Comparison of ENCODE assay signal across 9 cellular contexts in the genomic region with DNA sequence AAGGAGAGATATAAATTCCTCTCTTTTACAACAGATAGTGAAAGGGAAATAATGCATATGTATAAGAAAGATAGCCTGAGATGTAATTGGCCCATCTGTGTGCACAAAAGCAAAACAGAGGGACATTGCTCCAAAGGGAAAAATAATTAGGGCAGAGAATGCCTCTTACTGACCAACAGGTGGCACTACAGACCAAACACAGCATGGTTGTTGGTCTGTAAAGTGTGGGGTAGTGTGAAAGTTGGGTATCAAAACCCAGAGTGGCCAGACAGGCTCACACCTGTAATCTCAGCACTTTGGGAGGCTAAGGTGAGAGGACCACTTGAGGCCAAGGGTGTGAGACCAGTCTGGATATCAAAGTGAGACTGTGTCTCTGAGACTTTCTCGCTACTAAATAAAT. TPM values are rescaled to one million over a fixed set of nuclear protein-coding genes. Genes with fewer than 3 reads are reported as not detected.
A peak's percentile ranks its signal among the peaks of the same experiment; 100 is the strongest.
DNase-seq lines count a peak whose midpoint lies in the region; ATAC-seq, FAIRE-seq and TF ChIP-seq lines count a peak whose summit lies in the region.
"Had no signal": no experiment of that assay in that cellular context is flagged by ENCODE, and none has a peak within 500 bp of the region (broad histone marks: within the 10 kb centered on the region; RNA-seq: fewer than 3 reads in every experiment).

No MANE protein-coding gene starts in this region.

- no peak for DNase-seq in CD14-positive monocyte (ENCODE audit: low spot score)
- no peak for DNase-seq in GM18507 (ENCODE audit: extremely low spot score, insufficient read length, low read depth)
- no peak for DNase-seq in kidney epithelial cell (ENCODE audit: low read depth)
- no peak for DNase-seq in NCI-H345 treated with DMSO at 0.1 percent for 48 hours (lab: John Stamatoyannopoulos, UW; ENCODE audit: unreplicated experiment)
- DNase-seq in hypothalamus (lab: John Stamatoyannopoulos, UW): no peak
- DNase-seq in activated effector memory CD4-positive, alpha-beta T cell treated with Interleukin-2 at 50 U/mL for 16 hours: no peak

- no peaks in the 10 kb centered on the region for H3K36me3 ChIP-seq in kidney epithelial cell (ENCODE audit: control insufficient read depth, insufficient read depth, low read length)

- no peaks in the 10 kb centered on the region for H3K27me3 ChIP-seq in kidney epithelial cell (ENCODE audit: control insufficient read depth, insufficient read depth, low read length)

- no peak for ATAC-seq in GM18517 (IDR thresholded peaks at IDR 0.05; ENCODE audit: unreplicated experiment)
- ATAC-seq: activated CD4-positive, CD25-positive, alpha-beta regulatory T cell treated with anti-CD3 and anti-CD28 coated beads, Interleukin-2, amount 50 U/mL, for 24 hours had no signal

- peak; percentile 26 for FAIRE-seq in GM18507 (lab: Jason Lieb, UNC)

- peak overlapping the region in 1 of 7 donors; percentile 7 for H3K27ac Mint-ChIP-seq in CD14-positive monocyte
- peak overlapping the region; percentile 53 for H3K27ac Mint-ChIP-seq in T-helper 1 cell treated with Interleukin-12 subunit alpha and Interleukin-12 subunit beta and Interleukin-4 antibody, amounts not matched to agents 30 μg/mL and 1 μg/mL, for 36 hours

- H3K4me3 Mint-ChIP-seq in CD14-positive monocyte: no peak overlapping the region
- no peak overlapping the region for H3K4me3 Mint-ChIP-seq in T-helper 1 cell treated with Interleukin-12 subunit alpha and Interleukin-12 subunit beta and Interleukin-4 antibody, amounts not matched to agents 30 μg/mL and 1 μg/mL, for 36 hours

- H3K4me1 Mint-ChIP-seq in CD14-positive monocyte: peaks cover 33% of the 10 kb centered on the region
- peaks cover 52% of the 10 kb centered on the region for H3K4me1 Mint-ChIP-seq in T-helper 1 cell treated with Interleukin-12 subunit alpha and Interleukin-12 subunit beta and Interleukin-4 antibody, amounts not matched to agents 30 μg/mL and 1 μg/mL, for 36 hours (ENCODE audit: low read depth)

- TF ChIP-seq CTCF in CD14-positive monocyte (IDR thresholded peaks at IDR 0.05) (peak; percentile 78), kidney epithelial cell (IDR thresholded peaks at IDR 0.05; ENCODE audit: insufficient read depth, low read length, poor library complexity, severe bottlenecking) (peak; percentile 28)

- peaks cover 0 to 12% (median 3%) of the 10 kb centered on the region in 7 donors for H3K9me3 Mint-ChIP-seq in CD14-positive monocyte
- H3K9me3 Mint-ChIP-seq in T-helper 1 cell treated with Interleukin-12 subunit alpha and Interleukin-12 subunit beta and Interleukin-4 antibody, amounts not matched to agents 30 μg/mL and 1 μg/mL, for 36 hours: no peaks in the 10 kb centered on the region

- H3K4me3 ChIP-seq in kidney epithelial cell (ENCODE audit: low read depth, low read length): no peak overlapping the region

- H3K36me3 Mint-ChIP-seq in CD14-positive monocyte: no peaks in the 10 kb centered on the region
- H3K36me3 Mint-ChIP-seq in T-helper 1 cell treated with Interleukin-12 subunit alpha and Interleukin-12 subunit beta and Interleukin-4 antibody, amounts not matched to agents 30 μg/mL and 1 μg/mL, for 36 hours (ENCODE audit: low read depth): peaks cover 8% of the 10 kb centered on the region

- intact Hi-C loops in CD14-positive monocyte (cut with micrococcal nuclease): loop anchor here in 1 of 2 donors (10.0 kb wide), 1 partner anchor 1049 kb away; the partner anchor contains the start of gene MEX3B

- H3K27me3 Mint-ChIP-seq in CD14-positive monocyte (ENCODE audit: low read depth in 3 of 3): peaks cover 0 to 10% (median 2%) of the 10 kb centered on the region in 3 donors
- no peaks in the 10 kb centered on the region for H3K27me3 Mint-ChIP-seq in T-helper 1 cell treated with Interleukin-12 subunit alpha and Interleukin-12 subunit beta and Interleukin-4 antibody, amounts not matched to agents 30 μg/mL and 1 μg/mL, for 36 hours (ENCODE audit: low read depth)

RNA-seq across cellular contexts. Expression of gene TLNRD1, which starts 4.5 kb away (rescaled TPM):
- 1 to 10 TPM; 2.6 to 3.4 TPM for polyA plus RNA-seq in CD14-positive monocyte
- total RNA-seq in kidney epithelial cell: 34.2 and 39.8 TPM in 2 replicates

RNA-seq across cellular contexts. Expression of gene MESD, which starts 6.6 kb away (rescaled TPM):
- 10 to 100 TPM; 13.1 to 15.7 TPM for polyA plus RNA-seq in CD14-positive monocyte
- 24.7 and 25.9 TPM in 2 replicates for total RNA-seq in kidney epithelial cell
